ENCODE assay signal across 8 cellular contexts in the genomic region with DNA sequence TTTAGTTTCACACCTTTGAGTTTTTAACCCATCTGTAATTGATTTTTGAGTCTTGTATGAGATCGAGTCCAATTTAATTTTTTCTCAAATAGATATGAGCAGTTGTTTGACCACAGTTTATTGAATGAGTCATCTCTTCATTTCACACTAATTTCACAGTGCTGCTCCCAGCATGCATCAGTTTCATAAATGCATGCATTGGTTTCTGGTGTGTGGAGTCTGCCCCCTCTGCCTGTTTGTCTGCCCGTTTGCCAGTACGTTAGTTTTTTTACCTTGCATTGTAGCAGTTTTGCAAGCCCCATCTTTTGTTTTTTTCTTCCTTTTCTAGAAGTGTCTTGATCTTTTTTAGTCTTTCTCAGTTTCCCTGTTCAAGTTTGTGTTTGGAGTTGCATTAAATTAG. TPM values are rescaled to one million over a fixed set of nuclear protein-coding genes. Genes with fewer than 3 reads are reported as not detected.
DNase-seq lines count a peak whose midpoint lies in the region; ATAC-seq and TF ChIP-seq lines count a peak whose summit lies in the region.

No MANE protein-coding gene starts in this region.

- H3K9me3 Mint-ChIP-seq in Calu3 (ENCODE audit: low read depth, unreplicated experiment) (no peaks in the 10 kb centered on the region), naive B cell (no peaks in the 10 kb centered on the region)
- no peaks in the 10 kb centered on the region for H3K9me3 Mint-ChIP-seq in activated naive CD4-positive, alpha-beta T cell treated with anti-CD3 and anti-CD28 coated beads, Interleukin-2, amount 50 U/mL, for 72 hours

- 2 to 24% methylated on average over 3 of the region's 3 CpGs for WGBS in esophagus squamous epithelium, 2 donors

- H3K27ac ChIP-seq in Panc1 (ENCODE audit: low read length) (peak overlapping the region; percentile 73; the same call in 1 of the 2 replicates), esophagus squamous epithelium (peak overlapping the region in 1 of 4 donors; percentile 30), tibial artery (no peak overlapping the region)

- H3K4me3 ChIP-seq in Panc1 (ENCODE audit: low read depth in 2 of 2, low read length in 2 of 2) (no peak overlapping the region; a peak in 1 of 4 replicates), esophagus squamous epithelium (no peak overlapping the region), tibial artery (no peak overlapping the region)

- intact Hi-C loops in Calu3 (cut with micrococcal nuclease; ENCODE audit: unreplicated experiment) (no loop called here), Panc1 (cut with micrococcal nuclease; ENCODE audit: unreplicated experiment) (no loop called here), esophagus squamous epithelium (cut with DNase I) (no loop called here), tibial artery (cut with DNase I; ENCODE audit: low total_unique reads) (no loop called here)

- no peaks in the 10 kb centered on the region for H3K27me3 ChIP-seq in Panc1 (ENCODE audit: control insufficient read depth, insufficient read depth, low read length)
- no peaks in the 10 kb centered on the region for H3K27me3 ChIP-seq in esophagus squamous epithelium
- no peaks in the 10 kb centered on the region for H3K27me3 ChIP-seq in tibial artery

- BruUV-seq in Calu3 (replicated peaks; lab: Mats Ljungman, UMichigan) (no TSS peak), Panc1 (replicated peaks; lab: Mats Ljungman, UMichigan) (no TSS peak)

- CTCF ChIA-PET in Calu3 (lab: Charles Lee) (no interaction called here), Panc1 (lab: Charles Lee) (no interaction called here)

- TF ChIP-seq CTCF in Calu3 (IDR thresholded peaks at IDR 0.05; ENCODE audit: unreplicated experiment) (no peak), Panc1 (IDR thresholded peaks at IDR 0.05) (no peak), esophagus squamous epithelium (IDR thresholded peaks at IDR 0.05) (no peak), tibial artery (IDR thresholded peaks at IDR 0.05) (no peak)

- H3K4me1 Mint-ChIP-seq in Calu3 (ENCODE audit: low read depth, unreplicated experiment) (peaks cover 16% of the 10 kb centered on the region), naive B cell (peaks cover 12 to 16% (median 14%) of the 10 kb centered on the region in 3 donors)

- in situ Hi-C loops in Panc1 (cut with HindIII; ENCODE audit: low pct_unique_long_range_greater_than_20kb, low sequenced_read_pairs) = no loop called here

- H3K4me3 Mint-ChIP-seq in Calu3 (ENCODE audit: low read depth, unreplicated experiment) (peak overlapping the region; percentile 29), naive B cell (no peak overlapping the region)

- POLR2A ChIA-PET in Panc1 (lab: Charles Lee) = no interaction called here

- H3K4me1 ChIP-seq in Panc1 (ENCODE audit: control insufficient read depth, insufficient read depth, low read length) (peaks cover 14% of the 10 kb centered on the region), esophagus squamous epithelium (peaks cover 2 to 16% (median 4%) of the 10 kb centered on the region in 3 donors), tibial artery (peaks cover 0 to 6% (median 0%) of the 10 kb centered on the region in 4 donors)

- TF ChIP-seq POLR2A in esophagus squamous epithelium (IDR thresholded peaks at IDR 0.05) = no peak

- H3K36me3 Mint-ChIP-seq in Calu3 (ENCODE audit: insufficient read depth, unreplicated experiment) = no peaks in the 10 kb centered on the region
- H3K36me3 Mint-ChIP-seq in activated naive CD4-positive, alpha-beta T cell treated with anti-CD3 and anti-CD28 coated beads, Interleukin-2, amount 50 U/mL, for 72 hours = no peaks in the 10 kb centered on the region
- H3K36me3 Mint-ChIP-seq in naive B cell = no peaks in the 10 kb centered on the region

- H3K27ac Mint-ChIP-seq in Calu3 (ENCODE audit: unreplicated experiment) = peak overlapping the region; percentile 61
- peak overlapping the region in 1 of 2 donors; percentile 55 for H3K27ac Mint-ChIP-seq in activated naive CD4-positive, alpha-beta T cell treated with anti-CD3 and anti-CD28 coated beads, Interleukin-2, amount 50 U/mL, for 72 hours
- peak overlapping the region in 4 of 6 donors; percentile 2 to 40 (median 6) for H3K27ac Mint-ChIP-seq in naive B cell

- DNase-seq in Calu3 (peak; percentile 34), Panc1 (ENCODE audit: low read depth, low spot score) (peak; percentile 67), naive B cell (no peak), esophagus squamous epithelium (lab: John Stamatoyannopoulos, UW) (no peak), tibial artery (no peak)
- DNase-seq in activated naive CD4-positive, alpha-beta T cell treated with anti-CD3 and anti-CD28 coated beads, Interleukin-2, amount 50 U/mL, for 72 hours (ENCODE audit: low spot score in 2 of 2) = peak in 1 of 2 donors; percentile 48

- H3K36me3 ChIP-seq in Panc1 (ENCODE audit: control insufficient read depth, insufficient read depth, low read length) = no peaks in the 10 kb centered on the region
- H3K36me3 ChIP-seq in esophagus squamous epithelium = no peaks in the 10 kb centered on the region
- H3K36me3 ChIP-seq in tibial artery = no peaks in the 10 kb centered on the region

- ATAC-seq in GM19463 (IDR thresholded peaks at IDR 0.05; ENCODE audit: unreplicated experiment) (peak; percentile 98), HG03442 (IDR thresholded peaks at IDR 0.05; ENCODE audit: unreplicated experiment) (peak; percentile 100), Panc1 (peak; percentile 87), naive B cell (ENCODE audit: low read depth in 2 of 2) (peak; percentile 28 to 56)
- ATAC-seq in activated naive CD4-positive, alpha-beta T cell treated with anti-CD3 and anti-CD28 coated beads, Interleukin-2, amount 50 U/mL, for 72 hours = peak; percentile 96 to 99

- H3K9me3 ChIP-seq in Panc1 (ENCODE audit: control insufficient read depth, insufficient read depth, low read depth, low read length) = no peaks in the 10 kb centered on the region
- H3K9me3 ChIP-seq in esophagus squamous epithelium = no peaks in the 10 kb centered on the region
- no peaks in the 10 kb centered on the region for H3K9me3 ChIP-seq in tibial artery

- H3K27me3 Mint-ChIP-seq in Calu3 (ENCODE audit: unreplicated experiment) = no peaks in the 10 kb centered on the region
- no peaks in the 10 kb centered on the region for H3K27me3 Mint-ChIP-seq in naive B cell

RNA-seq across cellular contexts. Expression of a gene that starts 11.9 kb away (rescaled TPM):
- total RNA-seq in Calu3 (2022) (5.4 and 6.4 TPM in 2 replicates), Panc1 (2021; ENCODE audit: unreplicated experiment) (5.4 TPM), esophagus squamous epithelium (1 to 10 TPM; 3.4 to 6.3 (median 3.9) TPM)
- polyA plus RNA-seq in Panc1 (2012; ENCODE audit: insufficient read length) = 1.6 TPM
- 1 to 10 TPM; 3.8 to 9.1 TPM for total RNA-seq in activated naive CD4-positive, alpha-beta T cell treated with anti-CD3 and anti-CD28 coated beads, Interleukin-2, amount 50 U/mL, for 72 hours
- 1 to 10 TPM; 1.7 to 3.5 (median 2.5) TPM for polyA plus RNA-seq in naive B cell (ENCODE audit: low read depth in 6 of 6)

RNA-seq across cellular contexts. Expression of a gene that starts 13.0 kb away (rescaled TPM):
- 11.6 and 12.1 TPM in 2 replicates for total RNA-seq in Calu3 (2022)
- total RNA-seq in Panc1 (2021; ENCODE audit: unreplicated experiment) = 15.6 TPM
- polyA plus RNA-seq in Panc1 (2012; ENCODE audit: insufficient read length) = 11.9 TPM
- 1 to 10 TPM; 2.2 to 6.4 TPM for total RNA-seq in activated naive CD4-positive, alpha-beta T cell treated with anti-CD3 and anti-CD28 coated beads, Interleukin-2, amount 50 U/mL, for 72 hours
- polyA plus RNA-seq in naive B cell (ENCODE audit: low read depth in 6 of 6) = 10 to 100 TPM in 5 of 6 donors, 1 to 10 TPM in 1; 8.9 to 27.3 (median 19.7) TPM
- total RNA-seq in esophagus squamous epithelium = 10 to 100 TPM in 3 of 4 donors, 1 to 10 TPM in 1; 4.7 to 15.4 (median 12.9) TPM

Comparison
In these comparisons a context has a peak if more than half of its experiments do, and no peak if none do; other contexts are left out.
1. DNase-seq: peak in Calu3 (single experiment) and Panc1 (single experiment); none in naive B cell (single experiment), esophagus squamous epithelium (single experiment) and tibial artery (0 of 2).
2. ATAC-seq: peak in every context shown above with its lines; median percentile 100 in HG03442; 98 in GM19463; 98 in activated naive CD4-positive, alpha-beta T cell treated with anti-CD3 and anti-CD28 coated beads, Interleukin-2, amount 50 U/mL, for 72 hours; 87 in Panc1; 42 in naive B cell.